1 cellular context compared by ENCODE assay signal in the genomic region with DNA sequence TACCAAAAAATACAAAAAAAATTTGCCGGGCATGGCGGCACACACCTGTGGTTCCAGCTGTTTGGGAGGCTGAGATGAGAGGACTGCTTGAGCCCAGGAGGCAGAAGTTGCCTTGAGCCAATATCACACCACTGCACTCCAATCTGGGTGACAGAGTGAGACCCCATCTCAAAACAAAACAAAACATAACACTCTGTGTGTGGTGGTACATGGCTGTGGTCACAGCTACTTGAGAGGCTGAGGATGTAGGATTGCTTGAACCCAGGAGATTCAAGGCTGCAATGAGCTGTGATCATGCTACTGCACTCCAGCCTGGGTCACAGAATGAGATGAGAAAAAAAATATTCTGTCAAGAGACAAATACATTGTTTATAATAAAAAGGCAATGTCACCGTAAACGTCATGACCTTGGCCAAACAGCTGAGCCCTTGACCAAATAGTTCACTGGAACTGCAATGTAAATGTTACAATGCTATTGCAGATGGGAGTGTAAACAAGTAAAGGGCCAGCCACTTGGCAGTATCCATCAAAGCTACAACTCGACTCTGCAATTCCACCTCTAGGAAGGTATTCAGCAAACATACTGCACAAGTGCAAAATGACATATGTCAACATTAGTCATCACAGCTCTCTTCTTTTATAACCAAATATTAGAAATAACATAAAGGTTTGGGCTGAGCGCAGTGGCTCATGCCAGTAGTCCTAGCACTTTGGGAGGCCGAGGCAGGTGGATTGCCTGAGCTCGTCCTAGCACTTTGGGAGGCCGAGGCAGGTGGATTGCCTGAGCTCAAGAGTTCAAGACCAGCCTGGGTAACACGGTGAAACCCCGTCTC.
TF ChIP-seq lines count a peak whose summit lies in the region.

No MANE protein-coding gene starts in this region.

TF ChIP-seq in HepG2, 621 proteins besides CTCF, POLR2A, EP300 and RAD21 (continued from another document and continues in another):
- TF ChIP-seq, protein P1, sequence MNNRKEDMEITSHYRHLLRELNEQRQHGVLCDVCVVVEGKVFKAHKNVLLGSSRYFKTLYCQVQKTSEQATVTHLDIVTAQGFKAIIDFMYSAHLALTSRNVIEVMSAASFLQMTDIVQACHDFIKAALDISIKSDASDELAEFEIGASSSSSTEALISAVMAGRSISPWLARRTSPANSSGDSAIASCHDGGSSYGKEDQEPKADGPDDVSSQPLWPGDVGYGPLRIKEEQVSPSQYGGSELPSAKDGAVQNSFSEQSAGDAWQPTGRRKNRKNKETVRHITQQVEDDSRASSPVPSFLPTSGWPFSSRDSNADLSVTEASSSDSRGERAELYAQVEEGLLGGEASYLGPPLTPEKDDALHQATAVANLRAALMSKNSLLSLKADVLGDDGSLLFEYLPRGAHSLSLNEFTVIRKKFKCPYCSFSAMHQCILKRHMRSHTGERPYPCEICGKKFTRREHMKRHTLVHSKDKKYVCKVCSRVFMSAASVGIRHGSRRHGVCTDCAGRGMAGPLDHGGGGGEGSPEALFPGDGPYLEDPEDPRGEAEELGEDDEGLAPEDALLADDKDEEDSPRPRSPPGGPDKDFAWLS (CRISPR knock-in tag; IDR thresholded peaks at IDR 0.05; ENCODE audit: borderline replicate concordance) = no peak
- no peak for TF ChIP-seq ZNF761 (CRISPR knock-in tag; conservative IDR thresholded peaks at IDR 0.05)
- TF ChIP-seq NFIB (CRISPR knock-in tag; IDR thresholded peaks at IDR 0.05; ENCODE audit: borderline replicate concordance) = no peak
- no peak for TF ChIP-seq TMF1 (CRISPR knock-in tag; IDR thresholded peaks at IDR 0.05; ENCODE audit: low read depth)
- TF ChIP-seq ZNF607 (CRISPR knock-in tag; IDR thresholded peaks at IDR 0.05; ENCODE audit: borderline replicate concordance) = peak; percentile 95; the same call in 1 of the 2 replicates
- no peak for TF ChIP-seq KLF12 (CRISPR knock-in tag; IDR thresholded peaks at IDR 0.05; ENCODE audit: borderline replicate concordance)
- TF ChIP-seq, protein P2, sequence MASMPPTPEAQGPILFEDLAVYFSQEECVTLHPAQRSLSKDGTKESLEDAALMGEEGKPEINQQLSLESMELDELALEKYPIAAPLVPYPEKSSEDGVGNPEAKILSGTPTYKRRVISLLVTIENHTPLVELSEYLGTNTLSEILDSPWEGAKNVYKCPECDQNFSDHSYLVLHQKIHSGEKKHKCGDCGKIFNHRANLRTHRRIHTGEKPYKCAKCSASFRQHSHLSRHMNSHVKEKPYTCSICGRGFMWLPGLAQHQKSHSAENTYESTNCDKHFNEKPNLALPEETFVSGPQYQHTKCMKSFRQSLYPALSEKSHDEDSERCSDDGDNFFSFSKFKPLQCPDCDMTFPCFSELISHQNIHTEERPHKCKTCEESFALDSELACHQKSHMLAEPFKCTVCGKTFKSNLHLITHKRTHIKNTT (CRISPR knock-in tag; IDR thresholded peaks at IDR 0.05) = no peak
- TF ChIP-seq, protein P3, sequence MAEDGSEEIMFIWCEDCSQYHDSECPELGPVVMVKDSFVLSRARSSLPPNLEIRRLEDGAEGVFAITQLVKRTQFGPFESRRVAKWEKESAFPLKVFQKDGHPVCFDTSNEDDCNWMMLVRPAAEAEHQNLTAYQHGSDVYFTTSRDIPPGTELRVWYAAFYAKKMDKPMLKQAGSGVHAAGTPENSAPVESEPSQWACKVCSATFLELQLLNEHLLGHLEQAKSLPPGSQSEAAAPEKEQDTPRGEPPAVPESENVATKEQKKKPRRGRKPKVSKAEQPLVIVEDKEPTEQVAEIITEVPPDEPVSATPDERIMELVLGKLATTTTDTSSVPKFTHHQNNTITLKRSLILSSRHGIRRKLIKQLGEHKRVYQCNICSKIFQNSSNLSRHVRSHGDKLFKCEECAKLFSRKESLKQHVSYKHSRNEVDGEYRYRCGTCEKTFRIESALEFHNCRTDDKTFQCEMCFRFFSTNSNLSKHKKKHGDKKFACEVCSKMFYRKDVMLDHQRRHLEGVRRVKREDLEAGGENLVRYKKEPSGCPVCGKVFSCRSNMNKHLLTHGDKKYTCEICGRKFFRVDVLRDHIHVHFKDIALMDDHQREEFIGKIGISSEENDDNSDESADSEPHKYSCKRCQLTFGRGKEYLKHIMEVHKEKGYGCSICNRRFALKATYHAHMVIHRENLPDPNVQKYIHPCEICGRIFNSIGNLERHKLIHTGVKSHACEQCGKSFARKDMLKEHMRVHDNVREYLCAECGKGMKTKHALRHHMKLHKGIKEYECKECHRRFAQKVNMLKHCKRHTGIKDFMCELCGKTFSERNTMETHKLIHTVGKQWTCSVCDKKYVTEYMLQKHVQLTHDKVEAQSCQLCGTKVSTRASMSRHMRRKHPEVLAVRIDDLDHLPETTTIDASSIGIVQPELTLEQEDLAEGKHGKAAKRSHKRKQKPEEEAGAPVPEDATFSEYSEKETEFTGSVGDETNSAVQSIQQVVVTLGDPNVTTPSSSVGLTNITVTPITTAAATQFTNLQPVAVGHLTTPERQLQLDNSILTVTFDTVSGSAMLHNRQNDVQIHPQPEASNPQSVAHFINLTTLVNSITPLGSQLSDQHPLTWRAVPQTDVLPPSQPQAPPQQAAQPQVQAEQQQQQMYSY (CRISPR knock-in tag; IDR thresholded peaks at IDR 0.05) = no peak
- TF ChIP-seq ATM (IDR thresholded peaks at IDR 0.05; ENCODE audit: borderline replicate concordance) = no peak
- peak; percentile 98 for TF ChIP-seq DPF2 (CRISPR knock-in tag; IDR thresholded peaks at IDR 0.05; ENCODE audit: borderline replicate concordance, low read depth)
- TF ChIP-seq ZNF136 (CRISPR knock-in tag; IDR thresholded peaks at IDR 0.05; ENCODE audit: low read depth) = peak; percentile 83; the same call in 1 of the 2 replicates
- no peak for TF ChIP-seq ZNF709 (CRISPR knock-in tag; IDR thresholded peaks at IDR 0.05)
- TF ChIP-seq RFX3 (CRISPR knock-in tag; IDR thresholded peaks at IDR 0.05) = 0 out of 2 replicates have a peak, but pooled peaks have one; percentile 37
- peak; percentile 87 to 89; a peak in 3 of 4 replicates for TF ChIP-seq NR2F1 (CRISPR knock-in tag; IDR thresholded peaks at IDR 0.05)
- TF ChIP-seq ZNF468 (CRISPR knock-in tag; IDR thresholded peaks at IDR 0.05) = no peak
- peak; percentile 89 for TF ChIP-seq ARNTL (CRISPR knock-in tag; IDR thresholded peaks at IDR 0.05)
- no peak for TF ChIP-seq GABPA (IDR thresholded peaks at IDR 0.05; ENCODE audit: low read depth, low read length)
- peak; percentile 75 for TF ChIP-seq GABPA (CRISPR knock-in tag; IDR thresholded peaks at IDR 0.05; ENCODE audit: low read depth)
- TF ChIP-seq, protein P4, sequence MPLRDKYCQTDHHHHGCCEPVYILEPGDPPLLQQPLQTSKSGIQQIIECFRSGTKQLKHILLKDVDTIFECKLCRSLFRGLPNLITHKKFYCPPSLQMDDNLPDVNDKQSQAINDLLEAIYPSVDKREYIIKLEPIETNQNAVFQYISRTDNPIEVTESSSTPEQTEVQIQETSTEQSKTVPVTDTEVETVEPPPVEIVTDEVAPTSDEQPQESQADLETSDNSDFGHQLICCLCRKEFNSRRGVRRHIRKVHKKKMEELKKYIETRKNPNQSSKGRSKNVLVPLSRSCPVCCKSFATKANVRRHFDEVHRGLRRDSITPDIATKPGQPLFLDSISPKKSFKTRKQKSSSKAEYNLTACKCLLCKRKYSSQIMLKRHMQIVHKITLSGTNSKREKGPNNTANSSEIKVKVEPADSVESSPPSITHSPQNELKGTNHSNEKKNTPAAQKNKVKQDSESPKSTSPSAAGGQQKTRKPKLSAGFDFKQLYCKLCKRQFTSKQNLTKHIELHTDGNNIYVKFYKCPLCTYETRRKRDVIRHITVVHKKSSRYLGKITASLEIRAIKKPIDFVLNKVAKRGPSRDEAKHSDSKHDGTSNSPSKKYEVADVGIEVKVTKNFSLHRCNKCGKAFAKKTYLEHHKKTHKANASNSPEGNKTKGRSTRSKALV (CRISPR knock-in tag; IDR thresholded peaks at IDR 0.05) = peak; percentile 49
- TF ChIP-seq BRD4 (CRISPR knock-in tag; IDR thresholded peaks at IDR 0.05) = no peak
- TF ChIP-seq ZNF138 (CRISPR knock-in tag; IDR thresholded peaks at IDR 0.05; ENCODE audit: low read depth) = no peak
- TF ChIP-seq PCBP1 (IDR thresholded peaks at IDR 0.05; ENCODE audit: borderline replicate concordance, low read depth, low read length) = no peak
- TF ChIP-seq FIP1L1 (IDR thresholded peaks at IDR 0.05; ENCODE audit: borderline replicate concordance, insufficient read depth, low read depth, low read length) = no peak
- TF ChIP-seq, protein P5, sequence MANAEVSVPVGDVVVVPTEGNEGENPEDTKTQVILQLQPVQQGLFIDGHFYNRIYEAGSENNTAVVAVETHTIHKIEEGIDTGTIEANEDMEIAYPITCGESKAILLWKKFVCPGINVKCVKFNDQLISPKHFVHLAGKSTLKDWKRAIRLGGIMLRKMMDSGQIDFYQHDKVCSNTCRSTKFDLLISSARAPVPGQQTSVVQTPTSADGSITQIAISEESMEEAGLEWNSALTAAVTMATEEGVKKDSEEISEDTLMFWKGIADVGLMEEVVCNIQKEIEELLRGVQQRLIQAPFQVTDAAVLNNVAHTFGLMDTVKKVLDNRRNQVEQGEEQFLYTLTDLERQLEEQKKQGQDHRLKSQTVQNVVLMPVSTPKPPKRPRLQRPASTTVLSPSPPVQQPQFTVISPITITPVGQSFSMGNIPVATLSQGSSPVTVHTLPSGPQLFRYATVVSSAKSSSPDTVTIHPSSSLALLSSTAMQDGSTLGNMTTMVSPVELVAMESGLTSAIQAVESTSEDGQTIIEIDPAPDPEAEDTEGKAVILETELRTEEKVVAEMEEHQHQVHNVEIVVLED (CRISPR knock-in tag; IDR thresholded peaks at IDR 0.05; ENCODE audit: borderline replicate concordance) = peak; percentile 72
- TF ChIP-seq, protein P6, sequence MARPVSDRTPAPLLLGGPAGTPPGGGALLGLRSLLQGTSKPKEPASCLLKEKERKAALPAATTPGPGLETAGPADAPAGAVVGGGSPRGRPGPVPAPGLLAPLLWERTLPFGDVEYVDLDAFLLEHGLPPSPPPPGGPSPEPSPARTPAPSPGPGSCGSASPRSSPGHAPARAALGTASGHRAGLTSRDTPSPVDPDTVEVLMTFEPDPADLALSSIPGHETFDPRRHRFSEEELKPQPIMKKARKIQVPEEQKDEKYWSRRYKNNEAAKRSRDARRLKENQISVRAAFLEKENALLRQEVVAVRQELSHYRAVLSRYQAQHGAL (CRISPR knock-in tag; IDR thresholded peaks at IDR 0.05; ENCODE audit: not compliant biosample characterization) = no peak
- TF ChIP-seq ATF1 (CRISPR knock-in tag; IDR thresholded peaks at IDR 0.05) = peak; percentile 83
- TF ChIP-seq ISX (CRISPR knock-in tag; conservative IDR thresholded peaks at IDR 0.05) = no peak
- TF ChIP-seq U2AF1 (optimal IDR thresholded peaks at IDR 0.05; ENCODE audit: low read depth, low read length) = no peak
- peak; percentile 37; the same call in 1 of the 2 replicates for TF ChIP-seq ZNF713 (CRISPR knock-in tag; IDR thresholded peaks at IDR 0.05)
- peak; percentile 80; the same call in 1 of the 2 replicates for TF ChIP-seq ZMAT3 (CRISPR knock-in tag; conservative IDR thresholded peaks at IDR 0.05)
- 0 out of 2 replicates have a peak, but pooled peaks have one; percentile 21 for TF ChIP-seq ZNF121 (CRISPR knock-in tag; IDR thresholded peaks at IDR 0.05)
- TF ChIP-seq GATAD2A (CRISPR knock-in tag; IDR thresholded peaks at IDR 0.05) = peak; percentile 100
- 0 out of 2 replicates have a peak, but pooled peaks have one; percentile 57 for TF ChIP-seq HOXA5 (CRISPR knock-in tag; IDR thresholded peaks at IDR 0.05)
- no peak for TF ChIP-seq SP1 (IDR thresholded peaks at IDR 0.05)
- TF ChIP-seq SP1 (CRISPR knock-in tag; IDR thresholded peaks at IDR 0.05) = peak; percentile 50; the same call in 1 of the 2 replicates
- TF ChIP-seq, protein P7, sequence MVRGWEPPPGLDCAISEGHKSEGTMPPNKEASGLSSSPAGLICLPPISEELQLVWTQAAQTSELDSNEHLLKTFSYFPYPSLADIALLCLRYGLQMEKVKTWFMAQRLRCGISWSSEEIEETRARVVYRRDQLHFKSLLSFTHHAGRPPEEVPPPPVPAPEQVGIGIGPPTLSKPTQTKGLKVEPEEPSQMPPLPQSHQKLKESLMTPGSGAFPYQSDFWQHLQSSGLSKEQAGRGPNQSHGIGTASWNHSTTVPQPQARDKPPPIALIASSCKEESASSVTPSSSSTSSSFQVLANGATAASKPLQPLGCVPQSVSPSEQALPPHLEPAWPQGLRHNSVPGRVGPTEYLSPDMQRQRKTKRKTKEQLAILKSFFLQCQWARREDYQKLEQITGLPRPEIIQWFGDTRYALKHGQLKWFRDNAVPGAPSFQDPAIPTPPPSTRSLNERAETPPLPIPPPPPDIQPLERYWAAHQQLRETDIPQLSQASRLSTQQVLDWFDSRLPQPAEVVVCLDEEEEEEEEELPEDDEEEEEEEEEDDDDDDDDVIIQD (CRISPR knock-in tag; IDR thresholded peaks at IDR 0.05; ENCODE audit: low read depth) = peak; percentile 95
- TF ChIP-seq RARG (CRISPR knock-in tag; IDR thresholded peaks at IDR 0.05; ENCODE audit: low read depth) = 0 out of 2 replicates have a peak, but pooled peaks have one; percentile 63
- TF ChIP-seq ZNF207 (IDR thresholded peaks at IDR 0.05; ENCODE audit: borderline replicate concordance) = no peak
- TF ChIP-seq POLR2AphosphoS2 (IDR thresholded peaks at IDR 0.05; ENCODE audit: low read depth, low read length) = no peak
- TF ChIP-seq ZNF766 (CRISPR knock-in tag; IDR thresholded peaks at IDR 0.05; ENCODE audit: borderline replicate concordance) = no peak; the same call in 1 of the 2 replicates
- TF ChIP-seq ARID2 (CRISPR knock-in tag; IDR thresholded peaks at IDR 0.05; ENCODE audit: borderline replicate concordance) = no peak
- 0 out of 2 replicates have a peak, but pooled peaks have one; percentile 65 for TF ChIP-seq ZNF205 (CRISPR knock-in tag; IDR thresholded peaks at IDR 0.05)
- peak; percentile 74; the same call in 1 of the 2 replicates for TF ChIP-seq ZNF589 (CRISPR knock-in tag; conservative IDR thresholded peaks at IDR 0.05)
- no peak for TF ChIP-seq HNRNPLL (IDR thresholded peaks at IDR 0.05; ENCODE audit: low read depth, low read length, poor library complexity, severe bottlenecking)
- TF ChIP-seq SRSF9 (IDR thresholded peaks at IDR 0.05; ENCODE audit: borderline replicate concordance, insufficient read depth, low read depth, low read length, poor library complexity, severe bottlenecking) = no peak
- TF ChIP-seq DNMT1 (CRISPR knock-in tag; IDR thresholded peaks at IDR 0.05) = no peak
- TF ChIP-seq MZF1 (CRISPR knock-in tag; IDR thresholded peaks at IDR 0.05; ENCODE audit: borderline replicate concordance) = no peak
- TF ChIP-seq ZNF703 (CRISPR knock-in tag; IDR thresholded peaks at IDR 0.05; ENCODE audit: borderline replicate concordance) = 0 out of 2 replicates have a peak, but pooled peaks have one; percentile 43
- TF ChIP-seq, protein P8, sequence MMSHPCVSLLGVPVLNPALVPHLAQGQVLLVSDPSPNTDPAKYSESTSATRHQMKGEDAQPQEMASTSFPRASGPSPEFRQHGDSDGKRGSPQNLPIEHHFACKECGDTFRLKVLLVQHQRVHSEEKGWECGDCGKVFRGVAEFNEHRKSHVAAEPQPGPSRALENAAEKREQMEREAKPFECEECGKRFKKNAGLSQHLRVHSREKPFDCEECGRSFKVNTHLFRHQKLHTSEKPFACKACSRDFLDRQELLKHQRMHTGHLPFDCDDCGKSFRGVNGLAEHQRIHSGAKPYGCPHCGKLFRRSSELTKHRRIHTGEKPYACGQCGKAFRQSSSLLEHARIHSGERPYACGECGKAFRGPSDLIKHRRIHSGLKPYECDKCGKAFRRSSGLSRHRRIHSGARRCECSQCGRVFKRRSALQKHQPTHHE (CRISPR knock-in tag; IDR thresholded peaks at IDR 0.05; ENCODE audit: borderline replicate concordance) = no peak
- TF ChIP-seq SP2 (CRISPR knock-in tag; IDR thresholded peaks at IDR 0.05) = 0 out of 2 replicates have a peak, but pooled peaks have one; percentile 10
- peak; percentile 54; the same call in 1 of the 2 replicates for TF ChIP-seq CBFB (CRISPR knock-in tag; IDR thresholded peaks at IDR 0.05)
